In genomic region chr12:75744607-75745256, GRCh38 we compare ENCODE assay signal across 19 cellular contexts.
"Had no signal": no experiment of that assay in that cellular context is flagged by ENCODE, and none has a peak within 500 bp of the region (broad histone marks: within the 10 kb centered on the region; RNA-seq: fewer than 3 reads in every experiment).

No MANE protein-coding gene starts in this region.

- H3K36me3 ChIP-seq: heart left ventricle, spleen had no signal

- H3K4me1 Mint-ChIP-seq: activated naive CD8-positive, alpha-beta T cell treated with anti-CD3 and anti-CD28 coated beads, Interleukin-2, amount 10 ng/mL, durations not matched to agents 7 days and 5 days; immature natural killer cell; stimulated activated effector memory CD8-positive, alpha-beta T cell treated with anti-CD3 and anti-CD28 coated beads, Interleukin-12 subunit alpha, Interleukin-12 subunit beta, amount 100 ng/mL, for 72 hours had no signal

- ATAC-seq: heart left ventricle; left colon; naive thymus-derived CD8-positive, alpha-beta T cell; right cardiac atrium; stimulated activated effector memory CD8-positive, alpha-beta T cell treated with anti-CD3 and anti-CD28 coated beads, Interleukin-12 subunit alpha, Interleukin-12 subunit beta, amount 100 ng/mL, for 72 hours had no signal

- H3K9me3 ChIP-seq: heart left ventricle, spleen had no signal

- FAIRE-seq: bronchial epithelial cell, urothelium cell line had no signal

- H3K4me1 ChIP-seq: spleen had no signal

- H3K4me3 ChIP-seq: heart left ventricle, lung, spleen had no signal

- H3K27ac Mint-ChIP-seq: activated CD4-positive, alpha-beta T cell treated with anti-CD3 and anti-CD28 coated beads, Interleukin-2, amount 10 ng/mL, durations not matched to agents 24 days and 14 days; activated naive CD8-positive, alpha-beta T cell treated with anti-CD3 and anti-CD28 coated beads, Interleukin-2, amount 10 ng/mL, durations not matched to agents 7 days and 5 days; immature natural killer cell; stimulated activated effector memory CD8-positive, alpha-beta T cell treated with anti-CD3 and anti-CD28 coated beads, Interleukin-12 subunit alpha, Interleukin-12 subunit beta, amount 100 ng/mL, for 72 hours had no signal

- DNase-seq: activated CD4-positive, alpha-beta T cell treated with anti-CD3 and anti-CD28 coated beads, Interleukin-2, amount 10 ng/mL, durations not matched to agents 24 days and 14 days; activated CD4-positive, CD25-positive, alpha-beta regulatory T cell; activated naive CD8-positive, alpha-beta T cell treated with anti-CD3 and anti-CD28 coated beads, Interleukin-2, amount 10 ng/mL, durations not matched to agents 7 days and 5 days; dermis blood vessel endothelial cell; foreskin melanocyte; heart left ventricle; immature natural killer cell; left colon; naive thymus-derived CD8-positive, alpha-beta T cell; posterior cingulate gyrus; right cardiac atrium; spleen; stimulated activated CD4-positive, alpha-beta T cell treated with anti-CD3 and anti-CD28 coated beads, Interleukin-1b, Interleukin-23, amount 100 ng/mL, for 48 hours; T-helper 2 cell had no signal

- H3K36me3 Mint-ChIP-seq: immature natural killer cell; naive thymus-derived CD8-positive, alpha-beta T cell; stimulated activated effector memory CD8-positive, alpha-beta T cell treated with anti-CD3 and anti-CD28 coated beads, Interleukin-12 subunit alpha, Interleukin-12 subunit beta, amount 100 ng/mL, for 72 hours had no signal

- H3K27ac ChIP-seq: epithelial cell of prostate, heart left ventricle, spleen had no signal

- H3K27me3 ChIP-seq: heart left ventricle, spleen had no signal

- H3K9me3 Mint-ChIP-seq: activated naive CD8-positive, alpha-beta T cell treated with anti-CD3 and anti-CD28 coated beads, Interleukin-2, amount 10 ng/mL, durations not matched to agents 7 days and 5 days had no signal

- H3K4me3 Mint-ChIP-seq: activated CD4-positive, alpha-beta T cell treated with anti-CD3 and anti-CD28 coated beads, Interleukin-2, amount 10 ng/mL, durations not matched to agents 24 days and 14 days; activated naive CD8-positive, alpha-beta T cell treated with anti-CD3 and anti-CD28 coated beads, Interleukin-2, amount 10 ng/mL, durations not matched to agents 7 days and 5 days; immature natural killer cell; naive thymus-derived CD8-positive, alpha-beta T cell; stimulated activated effector memory CD8-positive, alpha-beta T cell treated with anti-CD3 and anti-CD28 coated beads, Interleukin-12 subunit alpha, Interleukin-12 subunit beta, amount 100 ng/mL, for 72 hours had no signal
